In genomic region chr6:12504325-12504966, GRCh38 we compare ENCODE assay signal across 9 cellular contexts.
A peak's percentile ranks its signal among the peaks of the same experiment; 100 is the strongest.
DNase-seq lines count a peak whose midpoint lies in the region; ATAC-seq and TF ChIP-seq lines count a peak whose summit lies in the region.
"Had no signal": no experiment of that assay in that cellular context is flagged by ENCODE, and none has a peak within 500 bp of the region (broad histone marks: within the 10 kb centered on the region; RNA-seq: fewer than 3 reads in every experiment).

No MANE protein-coding gene starts in this region.

- no peak overlapping the region for H2AFZ ChIP-seq in OCI-LY7 (ENCODE audit: low read length)

- no peak overlapping the region for H3K27ac Mint-ChIP-seq in activated CD4-positive, alpha-beta memory T cell treated with anti-CD3 and anti-CD28 coated beads for 36 hours

- TF ChIP-seq CTCF in BE2C (IDR thresholded peaks at IDR 0.05; ENCODE audit: low read depth, low read length) (peak; percentile 60), OCI-LY7 (conservative IDR thresholded peaks at IDR 0.05; ENCODE audit: low read length) (peak; percentile 77), omental fat pad (IDR thresholded peaks at IDR 0.05) (no peak)

- peak; percentile 32 for DNase-seq in BE2C
- peak; percentile 40 for DNase-seq in OCI-LY7 (ENCODE audit: low spot score)
- peak; percentile 38 for DNase-seq in iPS DF 4.7 (ENCODE audit: extremely low read depth, low spot score)
- DNase-seq in activated CD4-positive, alpha-beta memory T cell treated with anti-CD3 and anti-CD28 coated beads for 36 hours = no peak
- DNase-seq in omental fat pad (ENCODE audit: low spot score) = no peak
- no peak for DNase-seq in NCI-H2171 (lab: John Stamatoyannopoulos, UW)

- intact Hi-C loops in OCI-LY7 (cut with micrococcal nuclease; ENCODE audit: unreplicated experiment) = loop anchor here (10.0 kb wide), 1 partner anchor 100 kb away; no protein-coding TSS in a partner anchor
- intact Hi-C loops in activated CD4-positive, alpha-beta memory T cell treated with anti-CD3 and anti-CD28 coated beads for 36 hours (cut with micrococcal nuclease) = no loop called here

- BruUV-seq in OCI-LY7 (replicated peaks; lab: Mats Ljungman, UMichigan) = no TSS peak

- POLR2A ChIA-PET in OCI-LY7 (lab: Charles Lee) = interaction anchor here (0.6 kb wide), 1 partner anchor 891 kb away, joined by 3 read pairs; no protein-coding TSS in a partner anchor
- POLR2A ChIA-PET in activated CD4-positive, alpha-beta memory T cell treated with anti-CD3 and anti-CD28 coated beads for 36 hours (lab: Charles Lee) = no interaction called here

- H3K4me2 ChIP-seq in OCI-LY7 (ENCODE audit: low read length) = no peak overlapping the region

- peaks cover 4% of the 10 kb centered on the region for H3K27me3 Mint-ChIP-seq in activated CD4-positive, alpha-beta memory T cell treated with anti-CD3 and anti-CD28 coated beads for 36 hours

- H3K4me3 ChIP-seq in BE2C (ENCODE audit: low read depth, low read length) (no peak overlapping the region), OCI-LY7 (ENCODE audit: low read depth, low read length, poor library complexity, severe bottlenecking) (no peak overlapping the region)

- H3K27ac ChIP-seq in OCI-LY7 (ENCODE audit: low read depth, low read length, poor library complexity, severe bottlenecking) = no peak overlapping the region

- H3K9me3 Mint-ChIP-seq in activated CD4-positive, alpha-beta memory T cell treated with anti-CD3 and anti-CD28 coated beads for 36 hours = no peaks in the 10 kb centered on the region

- no peaks in the 10 kb centered on the region for H4K20me1 ChIP-seq in OCI-LY7 (ENCODE audit: insufficient read depth, low read length)

- CTCF ChIA-PET in OCI-LY7 (lab: Charles Lee; ENCODE audit: unreplicated experiment) = no interaction called here
- CTCF ChIA-PET in activated CD4-positive, alpha-beta memory T cell treated with anti-CD3 and anti-CD28 coated beads for 36 hours (lab: Charles Lee) = interaction anchor here (0.7 to 1.9 kb wide), 8 partner anchors 12 to 919 kb away, joined by 3 to 8 read pairs (median 4); partner anchors contain the start of gene EDN1

- H3K4me1 ChIP-seq in BE2C = no peaks in the 10 kb centered on the region
- H3K4me1 ChIP-seq in OCI-LY7 (ENCODE audit: insufficient read depth, low read length, poor library complexity, severe bottlenecking) = no peaks in the 10 kb centered on the region

- H3K9me3 ChIP-seq in BE2C = no peaks in the 10 kb centered on the region
- H3K9me3 ChIP-seq in OCI-LY7 (ENCODE audit: low read length) = no peaks in the 10 kb centered on the region

- no peaks in the 10 kb centered on the region for H3K79me2 ChIP-seq in OCI-LY7 (ENCODE audit: insufficient read depth, low read depth, low read length)

- ATAC-seq in GM19452 (IDR thresholded peaks at IDR 0.05; ENCODE audit: unreplicated experiment) (peak; percentile 53), omental fat pad (ENCODE audit: low FRiP score) (no peak), HG02840 (IDR thresholded peaks at IDR 0.05; ENCODE audit: low FRiP score, unreplicated experiment) (no peak)

- H3K27me3 ChIP-seq in BE2C = no peaks in the 10 kb centered on the region

- no peaks in the 10 kb centered on the region for H3K36me3 Mint-ChIP-seq in activated CD4-positive, alpha-beta memory T cell treated with anti-CD3 and anti-CD28 coated beads for 36 hours
- H3K36me3 Mint-ChIP-seq: brain had no signal

- H3K9me2 ChIP-seq in OCI-LY7 (ENCODE audit: insufficient read depth, low read length) = no peaks in the 10 kb centered on the region

- no peak overlapping the region for H3K4me3 Mint-ChIP-seq in activated CD4-positive, alpha-beta memory T cell treated with anti-CD3 and anti-CD28 coated beads for 36 hours
- H3K4me3 Mint-ChIP-seq: brain had no signal

- H3K36me3 ChIP-seq in BE2C = no peaks in the 10 kb centered on the region
- no peaks in the 10 kb centered on the region for H3K36me3 ChIP-seq in OCI-LY7 (ENCODE audit: insufficient read depth, low read length)

- no peaks in the 10 kb centered on the region for H3K4me1 Mint-ChIP-seq in activated CD4-positive, alpha-beta memory T cell treated with anti-CD3 and anti-CD28 coated beads for 36 hours (ENCODE audit: low read depth)

Comparison
In these comparisons a context has a peak if more than half of its experiments do, and no peak if none do; other contexts are left out.
1. DNase-seq: peak in BE2C (single experiment), OCI-LY7 (single experiment) and iPS DF 4.7 (single experiment); none in activated CD4-positive, alpha-beta memory T cell treated with anti-CD3 and anti-CD28 coated beads for 36 hours (single experiment), omental fat pad (single experiment) and NCI-H2171 (single experiment).
2. CTCF ChIP-seq: peak in BE2C (single experiment) and OCI-LY7 (single experiment); none in omental fat pad (0 of 3).